ENCODE assay signal across 2 cellular contexts in genomic region chr14:95816539-95816938, GRCh38.
TF ChIP-seq lines count a peak whose summit lies in the region.

No MANE protein-coding gene starts in this region.

TF ChIP-seq in GM23338, 12 proteins besides CTCF, POLR2A, EP300 and RAD21:
- TF ChIP-seq ETS1 (IDR thresholded peaks at IDR 0.05) (no peak), JUNB (IDR thresholded peaks at IDR 0.05; ENCODE audit: unreplicated experiment) (no peak), CREB1 (CRISPR knock-in tag; IDR thresholded peaks at IDR 0.05; ENCODE audit: low read depth) (no peak), ZNF331 (CRISPR knock-in tag; IDR thresholded peaks at IDR 0.05; ENCODE audit: low read depth) (no peak), EZH2 (IDR thresholded peaks at IDR 0.05; ENCODE audit: low read depth, unreplicated experiment) (no peak), EZH2phosphoT487 (IDR thresholded peaks at IDR 0.05; ENCODE audit: unreplicated experiment) (no peak)

TF ChIP-seq in HEK293, 187 proteins besides CTCF, POLR2A, EP300 and RAD21 (continued from another document):
- no peak for TF ChIP-seq ZBTB11 (tag by site-specific recombination; conservative IDR thresholded peaks at IDR 0.05; ENCODE audit: low read depth)
- TF ChIP-seq ATF2 (tag by site-specific recombination; IDR thresholded peaks at IDR 0.05; ENCODE audit: low read depth), result 0 out of 2 replicates have a peak, but pooled peaks have one; percentile 14
- no peak for TF ChIP-seq ZSCAN16 (tag by site-specific recombination; IDR thresholded peaks at IDR 0.05)
- TF ChIP-seq ZNF514 (tag by site-specific recombination; IDR thresholded peaks at IDR 0.05), result no peak
- TF ChIP-seq ZNF112 (tag by site-specific recombination; IDR thresholded peaks at IDR 0.05), result no peak
- no peak for TF ChIP-seq ZNF660 (tag by site-specific recombination; IDR thresholded peaks at IDR 0.05)
- TF ChIP-seq ZNF747 (tag by site-specific recombination; IDR thresholded peaks at IDR 0.05), result no peak
- TF ChIP-seq ZNF19 (tag by site-specific recombination; IDR thresholded peaks at IDR 0.05; ENCODE audit: low read depth), result no peak
